8 cellular contexts compared by ENCODE assay signal in genomic region chr12:124321040-124321481, GRCh38. TPM values are rescaled to one million over a fixed set of nuclear protein-coding genes. Genes with fewer than 3 reads are reported as not detected.
DNase-seq lines count a peak whose midpoint lies in the region; ATAC-seq and TF ChIP-seq lines count a peak whose summit lies in the region.

No MANE protein-coding gene starts in this region.

- no peak for TF ChIP-seq POLR2A in uterus (IDR thresholded peaks at IDR 0.05)

- H3K9me3 ChIP-seq in RWPE2 (ENCODE audit: severe bottlenecking): peaks cover 4% of the 10 kb centered on the region
- peaks cover 0 to 8% of the 10 kb centered on the region in 2 donors for H3K9me3 ChIP-seq in uterus

- H3K27me3 Mint-ChIP-seq in activated naive CD4-positive, alpha-beta T cell treated with anti-CD3 and anti-CD28 coated beads for 36 hours (ENCODE audit: low read depth): no peaks in the 10 kb centered on the region
- peaks cover 27% of the 10 kb centered on the region for H3K27me3 Mint-ChIP-seq in glutamatergic neuron (ENCODE audit: unreplicated experiment)

- no peak overlapping the region for H3K4me3 ChIP-seq in RWPE2 (ENCODE audit: severe bottlenecking)
- H3K4me3 ChIP-seq in uterus: no peak overlapping the region

- intact Hi-C loops in activated naive CD4-positive, alpha-beta T cell treated with anti-CD3 and anti-CD28 coated beads for 36 hours (cut with micrococcal nuclease): loop anchor here (1.0 kb wide), 4 partner anchors 159 to 446 kb away; no protein-coding TSS in a partner anchor
- intact Hi-C loops in posterior vena cava (cut with DNase I) (no loop called here), uterus (cut with DNase I; ENCODE audit: low total_unique reads) (no loop called here)

- H3K27ac Mint-ChIP-seq in activated naive CD4-positive, alpha-beta T cell treated with anti-CD3 and anti-CD28 coated beads for 36 hours: no peak overlapping the region
- no peak overlapping the region for H3K27ac Mint-ChIP-seq in glutamatergic neuron (ENCODE audit: unreplicated experiment)

- peaks cover 20% of the 10 kb centered on the region for H3K36me3 ChIP-seq in RWPE2 (ENCODE audit: low read depth)
- no peaks in the 10 kb centered on the region for H3K36me3 ChIP-seq in uterus

- DNase-seq in NCI-H82 (lab: John Stamatoyannopoulos, UW) (peak; percentile 72), NCI-H82 treated with DMSO at 0.1 percent for 48 hours (lab: John Stamatoyannopoulos, UW; ENCODE audit: unreplicated experiment) (no peak), RWPE2 (ENCODE audit: low spot score) (no peak), glutamatergic neuron (peak; percentile 79), posterior vena cava (ENCODE audit: low spot score) (peak; percentile 93), uterus (peak; percentile 47 to 70)
- DNase-seq in activated naive CD4-positive, alpha-beta T cell treated with anti-CD3 and anti-CD28 coated beads for 36 hours: peak; percentile 81

- H3K4me3 Mint-ChIP-seq in activated naive CD4-positive, alpha-beta T cell treated with anti-CD3 and anti-CD28 coated beads for 36 hours: no peak overlapping the region
- H3K4me3 Mint-ChIP-seq in glutamatergic neuron (ENCODE audit: unreplicated experiment): no peak overlapping the region

- H3K27me3 ChIP-seq in RWPE2 (ENCODE audit: insufficient read depth, poor library complexity, severe bottlenecking) (no peaks in the 10 kb centered on the region), uterus (no peaks in the 10 kb centered on the region)

- no peaks in the 10 kb centered on the region for H3K4me1 Mint-ChIP-seq in activated naive CD4-positive, alpha-beta T cell treated with anti-CD3 and anti-CD28 coated beads for 36 hours (ENCODE audit: low read depth)
- peaks cover 21% of the 10 kb centered on the region for H3K4me1 Mint-ChIP-seq in glutamatergic neuron (ENCODE audit: low read depth, unreplicated experiment)

- H3K27ac ChIP-seq in RWPE2 (ENCODE audit: poor library complexity, severe bottlenecking): no peak overlapping the region
- no peak overlapping the region for H3K27ac ChIP-seq in uterus

- peak; percentile 77 for TF ChIP-seq CTCF in RWPE2 (IDR thresholded peaks at IDR 0.05; ENCODE audit: poor library complexity, severe bottlenecking)
- TF ChIP-seq CTCF in glutamatergic neuron (IDR thresholded peaks at IDR 0.05; ENCODE audit: partially characterized antibody, unreplicated experiment): peak; percentile 89
- peak; percentile 78 to 88 (median 86) for TF ChIP-seq CTCF in uterus (IDR thresholded peaks at IDR 0.05)

- H3K36me3 Mint-ChIP-seq in activated naive CD4-positive, alpha-beta T cell treated with anti-CD3 and anti-CD28 coated beads for 36 hours (ENCODE audit: low read depth): peaks cover 23% of the 10 kb centered on the region
- H3K36me3 Mint-ChIP-seq in glutamatergic neuron (ENCODE audit: unreplicated experiment): peaks cover 18% of the 10 kb centered on the region

- CTCF ChIA-PET in activated naive CD4-positive, alpha-beta T cell treated with anti-CD3 and anti-CD28 coated beads for 36 hours (lab: Charles Lee): interaction anchor here (0.7 to 2.2 kb wide), 6 partner anchors 11 to 288 kb away, joined by 3 to 9 read pairs (median 3); no protein-coding TSS in a partner anchor

- H3K4me1 ChIP-seq in RWPE2 (ENCODE audit: insufficient read depth, poor library complexity, severe bottlenecking) (no peaks in the 10 kb centered on the region), uterus (no peaks in the 10 kb centered on the region)

- H3K9me3 Mint-ChIP-seq in activated naive CD4-positive, alpha-beta T cell treated with anti-CD3 and anti-CD28 coated beads for 36 hours: peaks cover 17% of the 10 kb centered on the region
- peaks cover 34% of the 10 kb centered on the region for H3K9me3 Mint-ChIP-seq in glutamatergic neuron (ENCODE audit: unreplicated experiment)

- ATAC-seq in HG03025 (IDR thresholded peaks at IDR 0.05; ENCODE audit: low FRiP score, unreplicated experiment) (peak; percentile 71), RWPE2 (ENCODE audit: low read depth) (peak; percentile 70)

RNA-seq across cellular contexts. Expression of gene RFLNA, which starts 26.2 kb away (rescaled TPM):
- not detected for total RNA-seq in activated naive CD4-positive, alpha-beta T cell treated with anti-CD3 and anti-CD28 coated beads for 36 hours
- total RNA-seq in glutamatergic neuron (ENCODE audit: unreplicated experiment): 36.9 TPM
- 1 to 10 TPM in 1 of 2 donors, under 1 TPM in 1; 0.97 to 1.2 TPM for total RNA-seq in posterior vena cava
- total RNA-seq in uterus: 10 to 100 TPM in 1 of 4 donors, 1 to 10 TPM in 1, not detected in 2; 3.9 to 13.7 TPM

Comparison
In these comparisons a context has a peak if more than half of its experiments do, and no peak if none do; other contexts are left out.
1. DNase-seq: peak in NCI-H82 (single experiment), activated naive CD4-positive, alpha-beta T cell treated with anti-CD3 and anti-CD28 coated beads for 36 hours (single experiment), glutamatergic neuron (single experiment), posterior vena cava (single experiment) and uterus (2 of 2); none in NCI-H82 treated with DMSO at 0.1 percent for 48 hours (single experiment) and RWPE2 (single experiment).
2. Peak in every context shown above with its lines, with median percentiles within 50 percentile points of each other: CTCF ChIP-seq.